Comparison of ENCODE assay signal across 13 cellular contexts in the genomic region with DNA sequence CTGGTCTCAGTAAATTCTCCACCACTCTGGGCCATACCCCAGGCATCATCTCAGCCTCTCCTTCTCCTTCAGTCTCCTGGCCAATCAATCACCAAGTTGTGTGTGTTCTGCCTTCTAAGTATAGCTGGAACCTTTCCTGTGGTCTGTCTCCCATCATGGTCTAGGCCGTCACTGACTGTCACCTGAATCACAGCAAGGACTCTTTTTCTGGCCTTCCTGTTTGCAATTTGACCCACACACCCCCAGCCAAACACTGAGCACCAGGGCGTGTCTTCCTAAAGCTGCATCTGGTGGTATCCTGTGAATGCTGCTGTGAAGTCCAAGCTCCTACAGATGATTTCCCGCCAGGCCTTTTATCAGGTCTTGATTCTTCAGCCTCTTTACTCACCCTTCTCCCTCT. TPM values are rescaled to one million over a fixed set of nuclear protein-coding genes. Genes with fewer than 3 reads are reported as not detected.
A peak's percentile ranks its signal among the peaks of the same experiment; 100 is the strongest.
DNase-seq lines count a peak whose midpoint lies in the region; ATAC-seq and TF ChIP-seq lines count a peak whose summit lies in the region.
"Had no signal": no experiment of that assay in that cellular context is flagged by ENCODE, and none has a peak within 500 bp of the region (broad histone marks: within the 10 kb centered on the region; RNA-seq: fewer than 3 reads in every experiment).

No MANE protein-coding gene starts in this region.

- CTCF ChIA-PET in OCI-LY7 (lab: Charles Lee; ENCODE audit: unreplicated experiment) = no interaction called here

- H3K27ac ChIP-seq in BLaER1 (no peak overlapping the region), DOHH2 (ENCODE audit: low read depth, low read length) (no peak overlapping the region), OCI-LY7 (ENCODE audit: low read depth, low read length, poor library complexity, severe bottlenecking) (no peak overlapping the region), thyroid gland (no peak overlapping the region)

- no peaks in the 10 kb centered on the region for H3K27me3 ChIP-seq in BLaER1
- no peaks in the 10 kb centered on the region for H3K27me3 ChIP-seq in DOHH2 (ENCODE audit: control insufficient read depth, low read length)
- H3K27me3 ChIP-seq in thyroid gland = no peaks in the 10 kb centered on the region

- H3K36me3 ChIP-seq in BLaER1 (no peaks in the 10 kb centered on the region), DOHH2 (ENCODE audit: control insufficient read depth, low read length) (no peaks in the 10 kb centered on the region), OCI-LY7 (ENCODE audit: insufficient read depth, low read length) (no peaks in the 10 kb centered on the region), thyroid gland (no peaks in the 10 kb centered on the region)

- peak overlapping the region; percentile 81 for H2AFZ ChIP-seq in OCI-LY7 (ENCODE audit: low read length)

- BruUV-seq in OCI-LY7 (replicated peaks; lab: Mats Ljungman, UMichigan) = no TSS peak

- H4K20me1 ChIP-seq in BLaER1 (no peaks in the 10 kb centered on the region), DOHH2 (ENCODE audit: control insufficient read depth, insufficient read depth, low read depth, low read length) (no peaks in the 10 kb centered on the region), OCI-LY7 (ENCODE audit: insufficient read depth, low read length) (no peaks in the 10 kb centered on the region)

- ATAC-seq in GM19324 (IDR thresholded peaks at IDR 0.05; ENCODE audit: low FRiP score, unreplicated experiment) = no peak
- no peak for ATAC-seq in HG02759 (IDR thresholded peaks at IDR 0.05; ENCODE audit: unreplicated experiment)
- no peak for ATAC-seq in GM19467 (IDR thresholded peaks at IDR 0.05; ENCODE audit: unreplicated experiment)
- ATAC-seq: GM12878 had no signal

- POLR2A ChIA-PET in OCI-LY7 (lab: Charles Lee) = interaction anchor here (0.9 kb wide), 1 partner anchor 38 kb away, joined by 3 read pairs; no protein-coding TSS in a partner anchor

- no peak overlapping the region for H3K4me3 ChIP-seq in BLaER1
- peak overlapping the region; percentile 3; the same call in 1 of the 2 replicates for H3K4me3 ChIP-seq in DOHH2 (ENCODE audit: low read length)
- H3K4me3 ChIP-seq in OCI-LY7 (ENCODE audit: low read depth, low read length, poor library complexity, severe bottlenecking) = peak overlapping the region; percentile 4
- no peak overlapping the region for H3K4me3 ChIP-seq in thyroid gland (replicated peaks in 1 of 3)
- H3K4me3 ChIP-seq: GM12878 had no signal

- TF ChIP-seq CTCF in DOHH2 (IDR thresholded peaks at IDR 0.05; ENCODE audit: low read depth, low read length, poor library complexity, severe bottlenecking) (no peak), OCI-LY7 (conservative IDR thresholded peaks at IDR 0.05; ENCODE audit: low read length) (no peak), thyroid gland (IDR thresholded peaks at IDR 0.05) (no peak)

- H3K79me2 ChIP-seq in DOHH2 (ENCODE audit: control insufficient read depth, low read length) (no peaks in the 10 kb centered on the region), OCI-LY7 (ENCODE audit: insufficient read depth, low read depth, low read length) (no peaks in the 10 kb centered on the region)

- DNase-seq in OCI-LY7 (ENCODE audit: low spot score) (peak; percentile 51), left kidney (ENCODE audit: low read depth, low spot score) (peak; percentile 23), thyroid gland (no peak)
- DNase-seq: 8988T, HCEC 1CT, IMR-90, KG1 had no signal

- no peaks in the 10 kb centered on the region for H3K9me3 ChIP-seq in BLaER1
- no peaks in the 10 kb centered on the region for H3K9me3 ChIP-seq in DOHH2 (ENCODE audit: control insufficient read depth, insufficient read depth, low read length)
- H3K9me3 ChIP-seq in OCI-LY7 (ENCODE audit: low read length) = no peaks in the 10 kb centered on the region
- no peaks in the 10 kb centered on the region for H3K9me3 ChIP-seq in thyroid gland

- H3K4me1 ChIP-seq in BLaER1 (peaks cover 15% of the 10 kb centered on the region), DOHH2 (ENCODE audit: control insufficient read depth, low read length) (peaks cover 15% of the 10 kb centered on the region), OCI-LY7 (ENCODE audit: insufficient read depth, low read length, poor library complexity, severe bottlenecking) (peaks cover 17% of the 10 kb centered on the region), thyroid gland (no peaks in the 10 kb centered on the region)

- intact Hi-C loops in OCI-LY7 (cut with micrococcal nuclease; ENCODE audit: unreplicated experiment) = no loop called here
- intact Hi-C loops in thyroid gland (cut with DNase I) = no loop called here

- no peaks in the 10 kb centered on the region for H3F3A ChIP-seq in DOHH2 (ENCODE audit: control insufficient read depth, insufficient read depth)

- H3K4me2 ChIP-seq in BLaER1 (peak overlapping the region; percentile 62), DOHH2 (ENCODE audit: low read length) (peak overlapping the region; percentile 46), OCI-LY7 (ENCODE audit: low read length) (peak overlapping the region; percentile 49)

- no peak overlapping the region for H3K9ac ChIP-seq in BLaER1

- 87 to 92% methylated on average over 3 of the region's 3 CpGs for WGBS in thyroid gland, 2 donors

- TF ChIP-seq POLR2A in thyroid gland (IDR thresholded peaks at IDR 0.05) = no peak

- H3K9me2 ChIP-seq in DOHH2 (replicated peaks; ENCODE audit: control insufficient read depth, low read length) (no peaks in the 10 kb centered on the region), OCI-LY7 (ENCODE audit: insufficient read depth, low read length) (no peaks in the 10 kb centered on the region)

RNA-seq across cellular contexts. Expression of gene PRELID3B, which starts 52.6 kb away (rescaled TPM):
- 77.2 and 99.4 TPM in 2 replicates for total RNA-seq in OCI-LY7 (2014; rRNA removed; shearing (Covaris generic))
- total RNA-seq in OCI-LY7 (2022) (119 and 122 TPM in 2 replicates), thyroid gland (100 to 1,000 TPM in 1 of 4 donors, 10 to 100 TPM in 3; 74.4 to 112 (median 85.6) TPM)

Comparison
In these comparisons a context has a peak if more than half of its experiments do, and no peak if none do; other contexts are left out.
1. H3K4me3 ChIP-seq: peak in DOHH2 (single experiment) and OCI-LY7 (single experiment); none in BLaER1 (single experiment) and thyroid gland (0 of 3).
2. DNase-seq: peak in OCI-LY7 (single experiment) and left kidney (single experiment); none in thyroid gland (0 of 2).
3. Peak in every context shown above with its lines, with median percentiles within 50 percentile points of each other: H3K4me2 ChIP-seq.